22 cellular contexts compared by ENCODE assay signal in genomic region chr20:2264118-2264517, GRCh38. TPM values are rescaled to one million over a fixed set of nuclear protein-coding genes. Genes with fewer than 3 reads are reported as not detected.
A peak's percentile ranks its signal among the peaks of the same experiment; 100 is the strongest.
DNase-seq lines count a peak whose midpoint lies in the region; FAIRE-seq and TF ChIP-seq lines count a peak whose summit lies in the region.
"Had no signal": no experiment of that assay in that cellular context is flagged by ENCODE, and none has a peak within 500 bp of the region (broad histone marks: within the 10 kb centered on the region; RNA-seq: fewer than 3 reads in every experiment).

No MANE protein-coding gene starts in this region.

- H3K79me1 ChIP-seq in mesendoderm (ENCODE audit: low read length), result no peaks in the 10 kb centered on the region

- H3K9ac ChIP-seq in HUES64 (ENCODE audit: low read depth, low read length) (0 out of 2 replicates have a peak overlapping the region, but pooled peaks have one; percentile 61), mesendoderm (ENCODE audit: low read length) (no peak overlapping the region)
- H3K9ac ChIP-seq: KMS-11 had no signal

- peak overlapping the region; percentile 84 for H3K27ac ChIP-seq in 22Rv1
- no peak overlapping the region for H3K27ac ChIP-seq in HUES64 (ENCODE audit: low read depth, low read length)
- H3K27ac ChIP-seq in mesendoderm (ENCODE audit: low read depth, low read length), result no peak overlapping the region
- H3K27ac ChIP-seq in esophagus squamous epithelium, result peak overlapping the region in 2 of 4 donors; percentile 70 to 79
- H3K27ac ChIP-seq in SJCRH30, result no peak overlapping the region
- H3K27ac ChIP-seq in substantia nigra (ENCODE audit: low read depth, low read length, poor library complexity, severe bottlenecking), result no peak overlapping the region
- H3K27ac ChIP-seq in WERI-Rb-1, result no peak overlapping the region
- H3K27ac ChIP-seq: A549, HL-60, KMS-11 had no signal

- peak overlapping the region; percentile 80 for H3K56ac ChIP-seq in mesendoderm (ENCODE audit: low read length)

- H2BK5ac ChIP-seq in mesendoderm (ENCODE audit: low read length), result no peak overlapping the region

- DNase-seq in mesendoderm (no peak), esophagus squamous epithelium (lab: John Stamatoyannopoulos, UW) (no peak), SJCRH30 (no peak), substantia nigra (lab: John Stamatoyannopoulos, UW) (no peak), WERI-Rb-1 (no peak)
- DNase-seq: AML-193, Calu3, DMS79 treated with DMSO at 0.1 percent for 48 hours, GF-D8, MM.1S, NCI-H1930, NCI-H2171, NCI-H524, SHP77 treated with DMSO at 0.1 percent for 48 hours had no signal

- H2BK15ac ChIP-seq in mesendoderm (replicated peaks; ENCODE audit: low read depth), result no peak overlapping the region

- H4K8ac ChIP-seq in mesendoderm (ENCODE audit: low read depth, low read length), result no peak overlapping the region

- no peak overlapping the region for H3K4ac ChIP-seq in mesendoderm (ENCODE audit: low read depth, low read length)

- H3K23ac ChIP-seq in mesendoderm (ENCODE audit: low read length), result peak overlapping the region; percentile 45

- WGBS in HUES64, result 89% methylated on average over 3 of the region's 3 CpGs
- no CpG with 5 or more reads among the region's 3 CpGs for WGBS in mesendoderm (ENCODE audit: extremely low coverage, insufficient coverage, low lambda C conversion rate)
- WGBS in esophagus squamous epithelium, 2 donors, result 85 to 88% methylated on average over 3 of the region's 3 CpGs

- no peak overlapping the region for H3K4me2 ChIP-seq in mesendoderm (ENCODE audit: low read length)
- H3K4me2 ChIP-seq: A549, KMS-11 had no signal

- no peak overlapping the region for H3K18ac ChIP-seq in mesendoderm (ENCODE audit: low read length)

- H3K79me2 ChIP-seq in mesendoderm (ENCODE audit: control insufficient read depth, insufficient read depth, low read length), result no peaks in the 10 kb centered on the region

- H3K27me3 ChIP-seq in HUES64 (ENCODE audit: insufficient read depth, low read length) (no peaks in the 10 kb centered on the region), mesendoderm (ENCODE audit: insufficient read depth, low read length, poor library complexity) (no peaks in the 10 kb centered on the region), esophagus squamous epithelium (no peaks in the 10 kb centered on the region), SJCRH30 (no peaks in the 10 kb centered on the region), WERI-Rb-1 (ENCODE audit: insufficient read depth, low read depth, severe bottlenecking) (no peaks in the 10 kb centered on the region)

- FAIRE-seq in endometrium (lab: Jason Lieb, UNC), result peak; percentile 94
- FAIRE-seq: A549, GM19239 had no signal

- H3K4me1 ChIP-seq in HUES64 (ENCODE audit: insufficient read depth, low read length) (no peaks in the 10 kb centered on the region), mesendoderm (ENCODE audit: control insufficient read depth, low read depth, low read length) (no peaks in the 10 kb centered on the region), esophagus squamous epithelium (peaks cover 0 to 33% (median 0%) of the 10 kb centered on the region in 3 donors), SJCRH30 (no peaks in the 10 kb centered on the region)

- H3K4me3 ChIP-seq in HUES64 (ENCODE audit: low read length) (peak overlapping the region; percentile 51; the same call in 1 of the 2 replicates), mesendoderm (ENCODE audit: low read length) (no peak overlapping the region), esophagus squamous epithelium (no peak overlapping the region), SJCRH30 (no peak overlapping the region), WERI-Rb-1 (ENCODE audit: low read depth, low read length) (no peak overlapping the region)
- H3K4me3 ChIP-seq: A549 had no signal

- intact Hi-C loops in esophagus squamous epithelium (cut with DNase I), result no loop called here

- no peak for TF ChIP-seq POLR2A in esophagus squamous epithelium (IDR thresholded peaks at IDR 0.05)

- TF ChIP-seq CTCF in 22Rv1 (IDR thresholded peaks at IDR 0.05) (no peak), esophagus squamous epithelium (IDR thresholded peaks at IDR 0.05) (no peak), WERI-Rb-1 (IDR thresholded peaks at IDR 0.05; ENCODE audit: low read depth, low read length) (no peak)

- H4K5ac ChIP-seq in mesendoderm (ENCODE audit: low read length), result no peak overlapping the region

- H3K36me3 ChIP-seq in HUES64 (ENCODE audit: insufficient read depth, low read length) (no peaks in the 10 kb centered on the region), mesendoderm (ENCODE audit: control insufficient read depth, insufficient read depth, low read length) (no peaks in the 10 kb centered on the region), esophagus squamous epithelium (no peaks in the 10 kb centered on the region), SJCRH30 (no peaks in the 10 kb centered on the region), WERI-Rb-1 (no peaks in the 10 kb centered on the region)

- H2BK120ac ChIP-seq in mesendoderm (ENCODE audit: low read depth, low read length), result no peak overlapping the region

- no peak overlapping the region for H2AK5ac ChIP-seq in mesendoderm (ENCODE audit: low read length)

- H3K9me3 ChIP-seq in HUES64 (ENCODE audit: insufficient read depth, low read depth, low read length) (no peaks in the 10 kb centered on the region), esophagus squamous epithelium (no peaks in the 10 kb centered on the region), SJCRH30 (replicated peaks) (no peaks in the 10 kb centered on the region), WERI-Rb-1 (ENCODE audit: severe bottlenecking) (no peaks in the 10 kb centered on the region)
- H3K9me3 ChIP-seq: A549 had no signal

RNA-seq across cellular contexts. Expression of gene TGM3, which starts 31.7 kb away (rescaled TPM):
- polyA plus RNA-seq in HUES64 (2013, experiment 1 of 2), result not detected
- not detected for polyA plus RNA-seq in HUES64 (2013, experiment 2 of 2)
- polyA plus RNA-seq in mesendoderm (2013, experiment 1 of 2), result 0.04 TPM
- polyA plus RNA-seq in mesendoderm (2013, experiment 2 of 2), result 0.06 TPM
- total RNA-seq in esophagus squamous epithelium, result 1,000 to 10,000 TPM in 3 of 4 donors, 100 to 1,000 TPM in 1; 626 to 2,995 (median 1,370) TPM
- not detected in 2 replicates for total RNA-seq in SJCRH30 (2014; rRNA removed; shearing (Covaris generic))
- total RNA-seq: Calu3; CD4-positive, CD25-positive, alpha-beta regulatory T cell had no signal
- polyA plus RNA-seq: CD4-positive, CD25-positive, alpha-beta regulatory T cell had no signal

Comparison
In these comparisons a context has a peak if more than half of its experiments do, and no peak if none do; other contexts are left out.
1. RNA of gene TGM3, which starts 31.7 kb away (total RNA-seq): 626 to 2,995 TPM in esophagus squamous epithelium; not detected in SJCRH30; every median in the first group is over 100 times any median in the second.